Comparison of ENCODE assay signal across 12 cellular contexts in the genomic region with DNA sequence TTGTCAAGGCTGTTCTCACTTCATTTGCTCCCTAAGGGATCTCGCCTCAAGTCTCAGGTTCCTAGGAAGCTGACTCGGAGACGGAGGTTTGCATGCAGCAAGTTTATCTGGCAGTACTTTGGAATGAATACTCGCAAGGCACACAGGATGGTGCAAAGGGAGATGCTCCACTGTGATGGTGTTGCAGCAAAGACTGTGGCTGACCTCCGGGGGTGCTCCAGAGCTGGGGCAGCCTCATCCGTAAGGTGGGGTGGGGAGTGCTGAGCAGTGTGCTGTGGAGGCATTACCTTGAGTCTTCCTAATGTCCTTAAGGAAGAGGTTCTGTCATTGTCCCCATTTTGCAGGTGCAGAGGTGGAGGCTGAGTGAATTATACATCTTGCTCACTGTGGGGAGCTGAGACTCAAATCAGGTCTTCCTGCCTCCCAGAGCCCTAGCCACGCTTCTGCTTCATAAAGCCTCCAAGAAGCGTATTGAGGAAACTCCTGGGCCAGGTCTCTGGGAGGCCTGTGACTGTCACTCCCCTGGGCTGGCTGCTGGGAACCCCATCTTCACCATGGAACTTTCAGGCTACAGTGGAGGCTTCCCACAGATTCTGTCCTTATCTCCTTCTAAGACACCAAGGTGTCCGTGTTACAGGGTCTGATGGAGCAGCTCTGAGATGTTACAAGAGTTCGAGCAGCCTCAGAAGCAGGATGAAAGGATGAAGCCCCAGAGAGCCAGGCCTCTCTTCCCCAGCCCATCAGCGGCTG. TPM values are rescaled to one million over a fixed set of nuclear protein-coding genes. Genes with fewer than 3 reads are reported as not detected.
DNase-seq lines count a peak whose midpoint lies in the region; ATAC-seq and TF ChIP-seq lines count a peak whose summit lies in the region.
"Had no signal": no experiment of that assay in that cellular context is flagged by ENCODE, and none has a peak within 500 bp of the region (broad histone marks: within the 10 kb centered on the region; RNA-seq: fewer than 3 reads in every experiment).

No MANE protein-coding gene starts in this region.

- peak; percentile 45 for TF ChIP-seq CTCF in epithelial cell of proximal tubule (conservative IDR thresholded peaks at IDR 0.05; ENCODE audit: low read depth, low read length)

- H3K4me3 ChIP-seq in epithelial cell of proximal tubule (ENCODE audit: low read depth, low read length) = no peak overlapping the region
- H3K4me3 ChIP-seq: PC-9 had no signal

- no peaks in the 10 kb centered on the region for H3K9me3 Mint-ChIP-seq in activated naive CD4-positive, alpha-beta T cell treated with anti-CD3 and anti-CD28 coated beads for 36 hours
- H3K9me3 Mint-ChIP-seq in stimulated activated naive B cell treated with anti-CD40 and anti-IgM and Interleukin-4, amounts not matched to agents 10 μg/mL and 1 μg/mL and 100 μg/mL, for 72 hours = no peaks in the 10 kb centered on the region

- peaks cover 2% of the 10 kb centered on the region for H3K4me1 Mint-ChIP-seq in activated naive CD4-positive, alpha-beta T cell treated with anti-CD3 and anti-CD28 coated beads for 36 hours (ENCODE audit: low read depth)
- no peaks in the 10 kb centered on the region for H3K4me1 Mint-ChIP-seq in stimulated activated naive B cell treated with anti-CD40 and anti-IgM and Interleukin-4, amounts not matched to agents 10 μg/mL and 1 μg/mL and 100 μg/mL, for 72 hours

- no peaks in the 10 kb centered on the region for H3K36me3 Mint-ChIP-seq in activated naive CD4-positive, alpha-beta T cell treated with anti-CD3 and anti-CD28 coated beads for 36 hours (ENCODE audit: low read depth)
- no peaks in the 10 kb centered on the region for H3K36me3 Mint-ChIP-seq in stimulated activated naive B cell treated with anti-CD40 and anti-IgM and Interleukin-4, amounts not matched to agents 10 μg/mL and 1 μg/mL and 100 μg/mL, for 72 hours
- H3K36me3 Mint-ChIP-seq: activated naive CD8-positive, alpha-beta T cell had no signal

- intact Hi-C loops in activated naive CD4-positive, alpha-beta T cell treated with anti-CD3 and anti-CD28 coated beads for 36 hours (cut with micrococcal nuclease) = no loop called here

- no peak overlapping the region for H3K4me3 Mint-ChIP-seq in activated naive CD4-positive, alpha-beta T cell treated with anti-CD3 and anti-CD28 coated beads for 36 hours
- no peak overlapping the region for H3K4me3 Mint-ChIP-seq in stimulated activated naive B cell treated with anti-CD40 and anti-IgM and Interleukin-4, amounts not matched to agents 10 μg/mL and 1 μg/mL and 100 μg/mL, for 72 hours
- H3K4me3 Mint-ChIP-seq: activated naive CD8-positive, alpha-beta T cell had no signal

- CTCF ChIA-PET in activated naive CD4-positive, alpha-beta T cell treated with anti-CD3 and anti-CD28 coated beads for 36 hours (lab: Charles Lee) = interaction anchor here (1.5 kb wide), 1 partner anchor 8 kb away, joined by 4 read pairs; no protein-coding TSS in a partner anchor

- no peak overlapping the region for H3K27ac Mint-ChIP-seq in activated naive CD4-positive, alpha-beta T cell treated with anti-CD3 and anti-CD28 coated beads for 36 hours
- H3K27ac Mint-ChIP-seq in stimulated activated naive B cell treated with anti-CD40 and anti-IgM and Interleukin-4, amounts not matched to agents 10 μg/mL and 1 μg/mL and 100 μg/mL, for 72 hours = no peak overlapping the region
- H3K27ac Mint-ChIP-seq: activated naive CD8-positive, alpha-beta T cell had no signal

- peak; percentile 56 to 68 for ATAC-seq in stimulated activated naive B cell treated with anti-CD40 and anti-IgM and Interleukin-4, amounts not matched to agents 10 μg/mL and 1 μg/mL and 100 μg/mL, for 72 hours (replicated peaks)

- peak; percentile 16 for DNase-seq in activated naive CD4-positive, alpha-beta T cell treated with anti-CD3 and anti-CD28 coated beads for 36 hours
- DNase-seq in activated naive CD4-positive, alpha-beta T cell treated with anti-CD3 and anti-CD28 coated beads, Interleukin-2, amount 50 U/mL, for 16 hours = no peak
- peak; percentile 12 for DNase-seq in NAMALWA (ENCODE audit: low spot score)
- DNase-seq in epithelial cell of proximal tubule (ENCODE audit: low read depth) = no peak
- DNase-seq in stimulated activated naive B cell treated with anti-CD40 and anti-IgM and Interleukin-4, amounts not matched to agents 10 μg/mL and 1 μg/mL and 100 μg/mL, for 72 hours = no peak
- no peak for DNase-seq in NCI-H2227 treated with DMSO at 0.1 percent for 48 hours (lab: John Stamatoyannopoulos, UW)
- no peak for DNase-seq in midbrain (lab: John Stamatoyannopoulos, UW)
- no peak for DNase-seq in stimulated activated CD4-positive, alpha-beta T cell treated with anti-CD3 and anti-CD28 coated beads, Interleukin-1b, Interleukin-23, amount 100 ng/mL, for 48 hours
- DNase-seq: effector memory CD4-positive, alpha-beta T cell; MM.1S had no signal

- H3K27me3 Mint-ChIP-seq in activated naive CD4-positive, alpha-beta T cell treated with anti-CD3 and anti-CD28 coated beads for 36 hours (ENCODE audit: low read depth) = no peaks in the 10 kb centered on the region
- H3K27me3 Mint-ChIP-seq in stimulated activated naive B cell treated with anti-CD40 and anti-IgM and Interleukin-4, amounts not matched to agents 10 μg/mL and 1 μg/mL and 100 μg/mL, for 72 hours = peaks cover 8 to 11% of the 10 kb centered on the region in 2 donors

RNA-seq across cellular contexts. Expression of gene GALNT16, which starts 39.5 kb away (rescaled TPM):
- under 1 TPM in 1 of 2 experiments, not detected in 1; 0.02 TPM for total RNA-seq in activated naive CD4-positive, alpha-beta T cell treated with anti-CD3 and anti-CD28 coated beads for 36 hours
- total RNA-seq in epithelial cell of proximal tubule = 0.14 and 0.35 TPM in 2 replicates

Comparison
In these comparisons a context has a peak if more than half of its experiments do, and no peak if none do; other contexts are left out.
1. DNase-seq: peak in activated naive CD4-positive, alpha-beta T cell treated with anti-CD3 and anti-CD28 coated beads for 36 hours (single experiment) and NAMALWA (single experiment); none in activated naive CD4-positive, alpha-beta T cell treated with anti-CD3 and anti-CD28 coated beads, Interleukin-2, amount 50 U/mL, for 16 hours (single experiment), epithelial cell of proximal tubule (single experiment), stimulated activated naive B cell treated with anti-CD40 and anti-IgM and Interleukin-4, amounts not matched to agents 10 μg/mL and 1 μg/mL and 100 μg/mL, for 72 hours (single experiment), NCI-H2227 treated with DMSO at 0.1 percent for 48 hours (single experiment), midbrain (single experiment) and stimulated activated CD4-positive, alpha-beta T cell treated with anti-CD3 and anti-CD28 coated beads, Interleukin-1b, Interleukin-23, amount 100 ng/mL, for 48 hours (single experiment).